8 cellular contexts compared by ENCODE assay signal in the genomic region with DNA sequence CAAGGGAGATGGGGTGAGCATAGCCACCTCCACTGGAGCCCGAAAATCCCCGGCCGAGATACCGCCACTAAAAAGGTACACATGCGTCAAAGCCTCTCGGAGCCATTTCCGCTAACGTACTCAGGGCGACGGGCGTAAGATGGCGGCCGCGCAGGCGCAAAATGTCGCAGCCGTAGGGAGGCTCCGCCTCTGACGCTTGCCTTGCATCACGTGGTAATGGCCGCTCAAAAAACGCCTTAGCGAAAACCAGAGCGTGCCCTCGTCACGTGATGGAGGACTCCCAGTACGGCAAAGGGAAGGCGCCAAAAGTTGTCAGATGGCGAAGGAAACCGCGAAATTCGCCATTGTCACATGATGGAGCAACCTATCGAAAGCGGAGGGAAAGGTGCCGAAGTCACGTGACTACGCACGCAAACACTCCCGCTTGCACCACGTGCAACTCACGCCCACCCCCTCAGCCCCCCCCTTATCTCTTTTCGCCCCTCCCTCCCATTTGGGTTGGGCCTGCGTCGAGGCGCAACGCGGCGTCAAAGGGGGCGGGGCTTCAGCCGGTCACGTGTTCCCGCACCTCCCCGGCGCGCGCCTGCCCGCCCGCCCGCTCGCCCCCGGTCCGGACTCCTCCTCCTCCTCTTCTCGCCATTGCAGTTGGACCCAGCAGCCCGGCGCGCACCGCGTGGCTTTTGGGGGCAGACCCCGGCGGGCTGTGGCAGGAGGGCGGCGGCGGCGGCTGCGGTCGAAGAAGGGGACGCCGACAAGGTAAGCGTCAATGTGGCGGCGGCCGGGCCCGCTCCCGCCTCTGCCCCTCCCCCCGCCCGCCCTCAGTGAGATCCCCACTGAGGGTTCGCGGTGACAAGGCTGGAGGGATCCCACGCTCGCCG. TPM values are rescaled to one million over a fixed set of nuclear protein-coding genes. Genes with fewer than 3 reads are reported as not detected.
DNase-seq lines count a peak whose midpoint lies in the region; TF ChIP-seq lines count a peak whose summit lies in the region.

Gene ILF3 (plus strand): TSS at position 615 of the 878 bp plus-strand sequence. CDS start 16,260 bp downstream, outside the sequence.

- H3K27me3 Mint-ChIP-seq in activated naive CD4-positive, alpha-beta T cell treated with anti-CD3 and anti-CD28 coated beads for 36 hours (ENCODE audit: low read depth), result no peaks in the 10 kb centered on the region

- H3K4me3 ChIP-seq in HFF-Myc (replicated peaks; ENCODE audit: low read depth, low read length) (peak within 1 kb of the TSS; percentile 78), neuron (ENCODE audit: low read length) (peak within 1 kb of the TSS; percentile 87), subcutaneous abdominal adipose tissue (ENCODE audit: low read depth in 1 of 5, low read length in 5 of 5) (peak within 1 kb of the TSS; percentile 90 to 99 (median 96))

- peak within 1 kb of the TSS; percentile 93 for H3K4me3 Mint-ChIP-seq in activated naive CD4-positive, alpha-beta T cell treated with anti-CD3 and anti-CD28 coated beads for 36 hours

- peak; percentile 98 for DNase-seq in GM03348 (ENCODE audit: low spot score)
- peak; percentile 100 for DNase-seq in HFF-Myc (ENCODE audit: extremely low read depth, low read depth)
- DNase-seq in NAMALWA (ENCODE audit: low spot score), result peak; percentile 100
- peak; percentile 100 for DNase-seq in SK-N-DZ (ENCODE audit: low spot score)
- DNase-seq in activated naive CD4-positive, alpha-beta T cell treated with anti-CD3 and anti-CD28 coated beads for 36 hours, result peak; percentile 100
- peak; percentile 100 for DNase-seq in foreskin melanocyte

- CTCF ChIA-PET in activated naive CD4-positive, alpha-beta T cell treated with anti-CD3 and anti-CD28 coated beads for 36 hours (lab: Charles Lee), result no interaction called here

- H3K4me1 ChIP-seq in neuron (ENCODE audit: insufficient read depth, low read length) (peaks cover 23% of the 10 kb centered on the region), subcutaneous abdominal adipose tissue (ENCODE audit: control insufficient read depth in 5 of 5, insufficient read depth in 5 of 5, low read length in 5 of 5) (peaks cover 8 to 40% (median 32%) of the 10 kb centered on the region in 5 donors)

- H3K9me3 ChIP-seq in neuron (ENCODE audit: low read length) (no peaks in the 10 kb centered on the region), subcutaneous abdominal adipose tissue (ENCODE audit: control insufficient read depth in 5 of 5, low read length in 5 of 5) (no peaks in the 10 kb centered on the region)

- H3K36me3 ChIP-seq in neuron (ENCODE audit: insufficient read depth, low read length) (peaks cover 20% of the 10 kb centered on the region), subcutaneous abdominal adipose tissue (ENCODE audit: control insufficient read depth in 5 of 5, insufficient read depth in 5 of 5, low read length in 5 of 5) (peaks cover 0 to 2% (median 0%) of the 10 kb centered on the region in 5 donors)

- H3K4me1 Mint-ChIP-seq in activated naive CD4-positive, alpha-beta T cell treated with anti-CD3 and anti-CD28 coated beads for 36 hours (ENCODE audit: low read depth), result peaks cover 39% of the 10 kb centered on the region

- H3K9me3 Mint-ChIP-seq in activated naive CD4-positive, alpha-beta T cell treated with anti-CD3 and anti-CD28 coated beads for 36 hours, result no peaks in the 10 kb centered on the region

- no peaks in the 10 kb centered on the region for H3K27me3 ChIP-seq in neuron (ENCODE audit: insufficient read depth, low read length)
- H3K27me3 ChIP-seq in subcutaneous abdominal adipose tissue (ENCODE audit: control insufficient read depth in 5 of 5, insufficient read depth in 4 of 5, low read length in 5 of 5), result no peaks in the 10 kb centered on the region

- H3K27ac ChIP-seq in subcutaneous abdominal adipose tissue (ENCODE audit: low read depth, low read length), result peak within 1 kb of the TSS; percentile 93

- H3K27ac Mint-ChIP-seq in activated naive CD4-positive, alpha-beta T cell treated with anti-CD3 and anti-CD28 coated beads for 36 hours, result peak within 1 kb of the TSS; percentile 97

- peaks cover 44% of the 10 kb centered on the region for H3K36me3 Mint-ChIP-seq in activated naive CD4-positive, alpha-beta T cell treated with anti-CD3 and anti-CD28 coated beads for 36 hours (ENCODE audit: low read depth)

- H2AFZ ChIP-seq in neuron (ENCODE audit: low read depth, low read length), result no peak within 1 kb of the TSS

- peak within 1 kb of the TSS; percentile 92 to 99 (median 96) for H3K9ac ChIP-seq in subcutaneous abdominal adipose tissue (ENCODE audit: low read length in 5 of 5)

- TF ChIP-seq CTCF in HFF-Myc (IDR thresholded peaks at IDR 0.05; ENCODE audit: low read depth, low read length, missing control alignments), result no peak

- intact Hi-C loops in activated naive CD4-positive, alpha-beta T cell treated with anti-CD3 and anti-CD28 coated beads for 36 hours (cut with micrococcal nuclease), result loop anchor here (1.0 to 10.0 kb wide), 12 partner anchors 47 to 721 kb away; partner anchors contain the start of genes CARM1, KRI1, PDE4A and QTRT1

RNA-seq across cellular contexts. Expression of gene ILF3, which starts in this region (rescaled TPM):
- polyA plus RNA-seq in SK-N-DZ (2014; cell fraction: cytosol; rRNA removed), result 290 and 335 TPM in 2 replicates
- 824 and 883 TPM in 2 replicates for polyA plus RNA-seq in SK-N-DZ (2014; cell fraction: nucleus; rRNA removed)
- total RNA-seq in activated naive CD4-positive, alpha-beta T cell treated with anti-CD3 and anti-CD28 coated beads for 36 hours, result 100 to 1,000 TPM; 399 to 408 TPM

Comparison
In these comparisons a context has a peak if more than half of its experiments do, and no peak if none do; other contexts are left out.
1. Peak in every context shown above with its lines: DNase-seq, H3K4me3 ChIP-seq and H3K27ac ChIP-seq.